Comparison of ENCODE assay signal across 9 cellular contexts in the genomic region with DNA sequence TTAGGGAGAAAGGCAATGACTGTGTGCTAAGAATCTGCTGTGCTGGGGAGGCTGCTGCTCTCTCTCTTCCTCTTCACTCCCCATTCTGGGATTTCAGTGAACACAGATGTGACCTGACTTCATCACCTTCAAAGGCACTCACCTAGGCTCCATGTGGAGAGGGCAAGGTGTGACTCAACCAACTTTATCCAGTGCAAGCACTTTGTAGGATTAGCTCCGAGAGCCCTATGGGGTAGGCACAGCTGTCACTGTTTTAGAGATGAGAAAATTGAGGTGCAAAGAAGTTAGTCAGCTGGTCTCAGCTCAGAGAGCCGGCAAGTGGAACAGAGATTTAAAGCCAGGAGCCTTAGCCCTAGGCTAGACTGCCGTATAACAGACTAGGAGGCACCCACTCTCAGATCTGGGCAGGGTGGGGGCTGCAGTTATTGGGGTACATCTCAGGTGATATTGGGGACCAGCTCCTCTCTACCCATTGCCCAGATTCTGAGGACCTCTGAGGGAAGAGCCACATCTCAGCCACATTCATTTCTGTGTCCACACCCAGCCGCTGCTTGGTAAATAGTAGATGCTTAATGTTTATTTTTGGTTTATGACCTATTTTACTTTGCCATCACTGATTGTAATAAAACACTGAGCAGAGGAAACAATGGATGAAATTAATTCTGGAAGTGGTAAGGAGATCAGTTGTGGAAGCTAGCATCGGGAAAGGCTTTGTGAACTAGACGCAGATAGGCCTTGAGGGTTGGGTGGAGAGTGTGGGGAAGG.
DNase-seq lines count a peak whose midpoint lies in the region; ATAC-seq and TF ChIP-seq lines count a peak whose summit lies in the region.
"Had no signal": no experiment of that assay in that cellular context is flagged by ENCODE, and none has a peak within 500 bp of the region (broad histone marks: within the 10 kb centered on the region; RNA-seq: fewer than 3 reads in every experiment).

No MANE protein-coding gene starts in this region.

- H3K36me3 Mint-ChIP-seq in activated T-helper 1 cell treated with anti-CD3 and anti-CD28 coated beads, Interleukin-12 subunit alpha, Interleukin-12 subunit beta, Interleukin-2, Interleukin-4 antibody, amounts not matched to agents 30 ng/mL and 10 ng/mL and 1 ng/mL, durations not matched to agents 14 hours and 24 hours and 36 hours (ENCODE audit: low read depth), result peaks cover 13% of the 10 kb centered on the region
- peaks cover 0 to 7% (median 0%) of the 10 kb centered on the region in 5 donors for H3K36me3 Mint-ChIP-seq in naive thymus-derived CD4-positive, alpha-beta T cell

- no peaks in the 10 kb centered on the region for H3K9me3 Mint-ChIP-seq in activated T-helper 1 cell treated with anti-CD3 and anti-CD28 coated beads, Interleukin-12 subunit alpha, Interleukin-12 subunit beta, Interleukin-2, Interleukin-4 antibody, amounts not matched to agents 30 ng/mL and 10 ng/mL and 1 ng/mL, durations not matched to agents 14 hours and 24 hours and 36 hours
- H3K9me3 Mint-ChIP-seq in naive thymus-derived CD4-positive, alpha-beta T cell, result no peaks in the 10 kb centered on the region

- H3K4me3 Mint-ChIP-seq in activated T-helper 1 cell treated with anti-CD3 and anti-CD28 coated beads, Interleukin-12 subunit alpha, Interleukin-12 subunit beta, Interleukin-2, Interleukin-4 antibody, amounts not matched to agents 30 ng/mL and 10 ng/mL and 1 ng/mL, durations not matched to agents 14 hours and 24 hours and 36 hours, result no peak overlapping the region
- H3K4me3 Mint-ChIP-seq in naive thymus-derived CD4-positive, alpha-beta T cell, result peak overlapping the region in 9 of 10 donors; percentile 64 to 84 (median 72)

- H4K20me1 ChIP-seq in BLaER1, result peaks cover 64% of the 10 kb centered on the region

- 0 out of 2 replicates have a peak overlapping the region, but pooled peaks have one; percentile 11 for H3K4me3 ChIP-seq in BLaER1
- peak overlapping the region; percentile 27 for H3K4me3 ChIP-seq in naive thymus-derived CD4-positive, alpha-beta T cell (ENCODE audit: low read length)

- H3K27me3 ChIP-seq in BLaER1, result no peaks in the 10 kb centered on the region
- H3K27me3 ChIP-seq in naive thymus-derived CD4-positive, alpha-beta T cell (ENCODE audit: control insufficient read depth in 2 of 2, insufficient read depth in 2 of 2, low read length in 2 of 2), result no peaks in the 10 kb centered on the region

- ATAC-seq in GM21390 (IDR thresholded peaks at IDR 0.05; ENCODE audit: unreplicated experiment) (peak; percentile 13), GM19467 (IDR thresholded peaks at IDR 0.05; ENCODE audit: unreplicated experiment) (no peak), GM21786 (IDR thresholded peaks at IDR 0.05; ENCODE audit: unreplicated experiment) (no peak), omental fat pad (ENCODE audit: low FRiP score) (no peak)
- ATAC-seq in naive thymus-derived CD4-positive, alpha-beta T cell, result no peak

- H3K27ac Mint-ChIP-seq in activated T-helper 1 cell treated with anti-CD3 and anti-CD28 coated beads, Interleukin-12 subunit alpha, Interleukin-12 subunit beta, Interleukin-2, Interleukin-4 antibody, amounts not matched to agents 30 ng/mL and 10 ng/mL and 1 ng/mL, durations not matched to agents 14 hours and 24 hours and 36 hours, result peak overlapping the region; percentile 94
- H3K27ac Mint-ChIP-seq in naive thymus-derived CD4-positive, alpha-beta T cell, result peak overlapping the region; percentile 89 to 100 (median 97)

- H3K4me1 Mint-ChIP-seq in activated T-helper 1 cell treated with anti-CD3 and anti-CD28 coated beads, Interleukin-12 subunit alpha, Interleukin-12 subunit beta, Interleukin-2, Interleukin-4 antibody, amounts not matched to agents 30 ng/mL and 10 ng/mL and 1 ng/mL, durations not matched to agents 14 hours and 24 hours and 36 hours (ENCODE audit: low read depth), result peaks cover 57% of the 10 kb centered on the region
- H3K4me1 Mint-ChIP-seq in naive thymus-derived CD4-positive, alpha-beta T cell, result peaks cover 36 to 75% (median 67%) of the 10 kb centered on the region in 7 donors

- peak overlapping the region; percentile 61 for H3K27ac ChIP-seq in BLaER1
- H3K27ac ChIP-seq in naive thymus-derived CD4-positive, alpha-beta T cell (ENCODE audit: low read depth, low read length), result peak overlapping the region; percentile 76

- no peak for TF ChIP-seq CTCF in omental fat pad (IDR thresholded peaks at IDR 0.05)

- H3K9ac ChIP-seq in BLaER1, result peak overlapping the region; percentile 31; the same call in 1 of the 2 replicates

- no peaks in the 10 kb centered on the region for H3K27me3 Mint-ChIP-seq in activated T-helper 1 cell treated with anti-CD3 and anti-CD28 coated beads, Interleukin-12 subunit alpha, Interleukin-12 subunit beta, Interleukin-2, Interleukin-4 antibody, amounts not matched to agents 30 ng/mL and 10 ng/mL and 1 ng/mL, durations not matched to agents 14 hours and 24 hours and 36 hours (ENCODE audit: insufficient read depth)
- H3K27me3 Mint-ChIP-seq in naive thymus-derived CD4-positive, alpha-beta T cell, result no peaks in the 10 kb centered on the region

- no peaks in the 10 kb centered on the region for H3K9me3 ChIP-seq in BLaER1
- H3K9me3 ChIP-seq in naive thymus-derived CD4-positive, alpha-beta T cell (ENCODE audit: control insufficient read depth in 2 of 3, low read length in 3 of 3), result no peaks in the 10 kb centered on the region

- intact Hi-C loops in activated T-helper 1 cell treated with anti-CD3 and anti-CD28 coated beads, Interleukin-12 subunit alpha, Interleukin-12 subunit beta, Interleukin-2, Interleukin-4 antibody, amounts not matched to agents 30 ng/mL and 10 ng/mL and 1 ng/mL, durations not matched to agents 14 hours and 24 hours and 36 hours (cut with micrococcal nuclease), result loop anchor here (10.0 kb wide), 1 partner anchor 351 kb away; a partner anchor contains a TSS
- intact Hi-C loops in naive thymus-derived CD4-positive, alpha-beta T cell (cut with micrococcal nuclease), result loop anchor here in 1 of 2 donors (10.0 kb wide), 2 partner anchors 161 to 351 kb away; a partner anchor contains a TSS

- CTCF ChIA-PET in naive thymus-derived CD4-positive, alpha-beta T cell (lab: Charles Lee), result interaction anchor here (1.1 to 1.4 kb wide), 2 partner anchors 66 to 362 kb away, joined by 4 to 5 read pairs; no protein-coding TSS in a partner anchor

- peaks cover 80% of the 10 kb centered on the region for H3K36me3 ChIP-seq in BLaER1
- H3K36me3 ChIP-seq in naive thymus-derived CD4-positive, alpha-beta T cell (ENCODE audit: control insufficient read depth in 2 of 3, insufficient read depth in 3 of 3, low read length in 3 of 3), result no peaks in the 10 kb centered on the region

- DNase-seq in activated T-helper 1 cell treated with anti-CD3 and anti-CD28 coated beads, Interleukin-12 subunit alpha, Interleukin-12 subunit beta, Interleukin-2, Interleukin-4 antibody, amounts not matched to agents 30 ng/mL and 10 ng/mL and 1 ng/mL, durations not matched to agents 14 hours and 24 hours and 36 hours (ENCODE audit: low spot score), result no peak
- DNase-seq in naive thymus-derived CD4-positive, alpha-beta T cell, result no peak
- DNase-seq in UCSD-AML1 (lab: John Stamatoyannopoulos, UW; ENCODE audit: unreplicated experiment) (no peak), omental fat pad (ENCODE audit: low spot score) (no peak)
- DNase-seq: T1000 had no signal

- peak overlapping the region; percentile 88 for H3K4me2 ChIP-seq in BLaER1

- POLR2A ChIA-PET in naive thymus-derived CD4-positive, alpha-beta T cell (lab: Charles Lee), result interaction anchor here (0.8 to 2.5 kb wide), 2 partner anchors 17 to 66 kb away, joined by 4 to 7 read pairs; no protein-coding TSS in a partner anchor

- H3K4me1 ChIP-seq in BLaER1, result peaks cover 87% of the 10 kb centered on the region
- peaks cover 54 to 58% of the 10 kb centered on the region in 2 donors for H3K4me1 ChIP-seq in naive thymus-derived CD4-positive, alpha-beta T cell (ENCODE audit: control insufficient read depth in 2 of 2, insufficient read depth in 2 of 2, low read length in 2 of 2)
